In genomic region chr18:34677056-34677574, GRCh38 we compare ENCODE assay signal across 1 cellular context.
TF ChIP-seq lines count a peak whose summit lies in the region.

No MANE protein-coding gene starts in this region.

TF ChIP-seq in A549, 52 proteins besides CTCF, POLR2A, EP300 and RAD21 (continued from another document):
- TF ChIP-seq E2F6 (IDR thresholded peaks at IDR 0.05; ENCODE audit: borderline replicate concordance, low read depth), result no peak
